8 cellular contexts compared by ENCODE assay signal in the genomic region with DNA sequence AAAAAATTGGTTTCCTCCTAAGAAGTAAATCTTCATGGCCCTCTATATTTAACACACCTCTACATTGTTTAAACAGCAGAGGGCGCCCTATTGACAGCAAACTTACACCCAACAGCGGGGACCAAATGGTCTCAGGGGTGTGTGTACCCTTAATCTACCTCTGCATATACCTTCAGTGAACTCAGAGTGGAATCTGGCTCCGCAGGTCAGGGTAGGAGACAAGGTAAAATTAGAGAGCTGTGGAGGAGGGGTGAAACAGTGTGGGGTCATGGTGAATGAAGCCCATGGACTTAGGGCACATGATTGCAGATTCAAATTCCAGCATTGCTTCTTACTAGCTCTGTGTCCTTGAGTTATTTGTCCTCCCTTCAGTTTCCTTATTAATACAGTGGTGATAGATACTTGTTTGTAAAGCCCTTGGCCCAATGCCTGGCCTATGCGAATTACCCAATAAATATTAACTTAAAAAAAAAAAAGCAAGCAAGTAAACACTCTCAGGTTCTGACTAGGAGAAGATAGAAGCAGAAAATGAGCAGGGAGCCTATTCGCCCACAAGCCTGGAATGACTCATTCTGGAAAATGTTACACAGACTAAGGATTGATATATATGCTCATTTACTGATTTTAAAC.
DNase-seq lines count a peak whose midpoint lies in the region; ATAC-seq and TF ChIP-seq lines count a peak whose summit lies in the region.

No MANE protein-coding gene starts in this region.

- H3K4me1 Mint-ChIP-seq in nephron progenitor cell = peaks cover 15% of the 10 kb centered on the region
- no peaks in the 10 kb centered on the region for H3K4me1 Mint-ChIP-seq in immature natural killer cell

- TF ChIP-seq POLR2A in body of pancreas (IDR thresholded peaks at IDR 0.05) = no peak

- no peaks in the 10 kb centered on the region for H3K27me3 ChIP-seq in AG04450 (ENCODE audit: control insufficient read depth, insufficient read depth, low read length)
- no peaks in the 10 kb centered on the region for H3K27me3 ChIP-seq in body of pancreas

- ATAC-seq in body of pancreas (peak; percentile 76), HG02588 (IDR thresholded peaks at IDR 0.05; ENCODE audit: unreplicated experiment) (no peak), GM18868 (IDR thresholded peaks at IDR 0.05; ENCODE audit: unreplicated experiment) (no peak)

- H3K36me3 Mint-ChIP-seq in nephron progenitor cell (ENCODE audit: low read depth) = no peaks in the 10 kb centered on the region
- no peaks in the 10 kb centered on the region for H3K36me3 Mint-ChIP-seq in immature natural killer cell

- WGBS in body of pancreas, 2 donors = 6 to 7% methylated on average over 5 of the region's 5 CpGs

- no peaks in the 10 kb centered on the region for H3K27me3 Mint-ChIP-seq in nephron progenitor cell (ENCODE audit: low read depth, poor library complexity)
- H3K27me3 Mint-ChIP-seq in immature natural killer cell (ENCODE audit: low read depth in 3 of 3) = peaks cover 0 to 3% (median 1%) of the 10 kb centered on the region in 3 donors

- POLR2A ChIA-PET in AG04450 (lab: Yijun Ruan, JAX) = no interaction called here

- no peak overlapping the region for H3K27ac Mint-ChIP-seq in nephron progenitor cell
- H3K27ac Mint-ChIP-seq in immature natural killer cell = no peak overlapping the region

- in situ Hi-C loops in GM13976 (cut with MboI; ENCODE audit: low sequenced_read_pairs, unreplicated experiment) = loop anchor here (25.0 kb wide), 1 partner anchor 611 kb away; no protein-coding TSS in a partner anchor

- H3K9me3 Mint-ChIP-seq in nephron progenitor cell (peaks cover 8% of the 10 kb centered on the region), immature natural killer cell (no peaks in the 10 kb centered on the region)

- TF ChIP-seq CTCF in AG04450 (IDR thresholded peaks at IDR 0.05; ENCODE audit: low read depth, low read length) (peak; percentile 27; the same call in 1 of the 2 replicates), GM13976 (IDR thresholded peaks at IDR 0.05; ENCODE audit: borderline replicate concordance, control extremely low read depth, extremely low read depth, insufficient read depth, missing control alignments) (no peak), body of pancreas (IDR thresholded peaks at IDR 0.05) (peak; percentile 31 to 55 (median 43)), nephron progenitor cell (IDR thresholded peaks at IDR 0.05) (peak; percentile 75)

- H3K9me3 ChIP-seq in AG04450 (ENCODE audit: control insufficient read depth, insufficient read depth, low read length) (no peaks in the 10 kb centered on the region), body of pancreas (no peaks in the 10 kb centered on the region)

- H3K4me3 Mint-ChIP-seq in nephron progenitor cell = no peak overlapping the region
- no peak overlapping the region for H3K4me3 Mint-ChIP-seq in immature natural killer cell

- no peak for DNase-seq in AG04450 (ENCODE audit: low read depth, low spot score)
- DNase-seq in GM13976 (ENCODE audit: low spot score) = peak; percentile 34
- peak; percentile 72 for DNase-seq in NCI-H2029 treated with DMSO at 0.1 percent for 48 hours (lab: John Stamatoyannopoulos, UW)
- DNase-seq in body of pancreas = peak; percentile 22 to 65 (median 50)
- DNase-seq in nephron progenitor cell = peak; percentile 33
- no peak for DNase-seq in immature natural killer cell

- intact Hi-C loops in body of pancreas (cut with DNase I) = no loop called here

- CTCF ChIA-PET in AG04450 (lab: Charles Lee) = interaction anchor here (1.2 to 1.4 kb wide), 2 partner anchors 17 to 611 kb away, joined by 6 to 8 read pairs; no protein-coding TSS in a partner anchor

- peaks cover 13% of the 10 kb centered on the region for H3K4me1 ChIP-seq in body of pancreas

- H3K27ac ChIP-seq in AG04450 (ENCODE audit: low read depth, low read length) (no peak overlapping the region), body of pancreas (peak overlapping the region in 1 of 4 donors; percentile 34)

- H3K4me3 ChIP-seq in AG04450 (ENCODE audit: low read depth, low read length) (no peak overlapping the region), body of pancreas (no peak overlapping the region)

- no peaks in the 10 kb centered on the region for H3K36me3 ChIP-seq in body of pancreas (replicated peaks in 1 of 2; ENCODE audit: insufficient read depth in 1 of 2, low read depth in 2 of 2)

Comparison
In these comparisons a context has a peak if more than half of its experiments do, and no peak if none do; other contexts are left out.
1. DNase-seq: peak in GM13976 (single experiment), NCI-H2029 treated with DMSO at 0.1 percent for 48 hours (single experiment), body of pancreas (4 of 4) and nephron progenitor cell (single experiment); none in AG04450 (single experiment) and immature natural killer cell (0 of 3).